23 cellular contexts compared by ENCODE assay signal in genomic region chr5:38023353-38023752, GRCh38.
"Had no signal": no experiment of that assay in that cellular context is flagged by ENCODE, and none has a peak within 500 bp of the region (broad histone marks: within the 10 kb centered on the region; RNA-seq: fewer than 3 reads in every experiment).

No MANE protein-coding gene starts in this region.

- ATAC-seq: activated CD8-positive, alpha-beta T cell treated with anti-CD3 and anti-CD28 coated beads, Interleukin-2, amount 10 ng/mL, durations not matched to agents 7 days and 5 days; WTC11 had no signal

- H3K27me3 ChIP-seq: breast epithelium, Peyer's patch had no signal

- H3K36me3 Mint-ChIP-seq: activated naive CD4-positive, alpha-beta T cell treated with anti-CD3 and anti-CD28 coated beads, Interleukin-2, amount 50 U/mL, for 24 hours; WTC11 had no signal

- DNase-seq: activated CD4-positive, alpha-beta T cell treated with anti-CD3 and anti-CD28 coated beads for 48 hours; activated CD4-positive, alpha-beta T cell treated with anti-CD3 and anti-CD28 coated beads, Interleukin-2, amount 50 U/mL, for 4 hours; activated CD4-positive, CD25-positive, alpha-beta regulatory T cell treated with anti-CD3 and anti-CD28 coated beads, Interleukin-2, amount 50 U/mL, for 72 hours; activated CD8-positive, alpha-beta memory T cell treated with anti-CD3 and anti-CD28 coated beads, Interleukin-2, amount 50 U/mL, for 48 hours; activated CD8-positive, alpha-beta T cell treated with anti-CD3 and anti-CD28 coated beads, Interleukin-2, amount 10 ng/mL, durations not matched to agents 7 days and 5 days; activated effector memory CD4-positive, alpha-beta T cell treated with Interleukin-2 at 50 U/mL for 16 hours; activated naive CD4-positive, alpha-beta T cell; activated T-cell treated with anti-CD3 and anti-CD28 coated beads, Interleukin-2, amount 50 U/mL, for 1 hour; aorta; central memory CD4-positive, alpha-beta T cell; KBM-7; NCI-H1417 treated with DMSO at 0.1 percent for 48 hours; NCI-H1694; NCI-H2029; NCI-H2171; NCI-H2227 treated with DMSO at 0.1 percent for 48 hours; Peyer's patch; SHP77 treated with DMSO at 0.1 percent for 48 hours had no signal

- H3K9me3 ChIP-seq: breast epithelium, Peyer's patch had no signal

- H3K27ac Mint-ChIP-seq: activated CD8-positive, alpha-beta T cell treated with anti-CD3 and anti-CD28 coated beads, Interleukin-2, amount 10 ng/mL, durations not matched to agents 7 days and 5 days; activated naive CD4-positive, alpha-beta T cell treated with anti-CD3 and anti-CD28 coated beads, Interleukin-2, amount 50 U/mL, for 24 hours; activated T-helper 1 cell treated with anti-CD3 and anti-CD28 coated beads, Interleukin-12 subunit alpha, Interleukin-12 subunit beta, Interleukin-2, Interleukin-4 antibody, amounts not matched to agents 30 ng/mL and 10 ng/mL and 1 ng/mL, durations not matched to agents 14 hours and 24 hours and 36 hours; T-helper 1 cell treated with Interleukin-12 subunit alpha and Interleukin-12 subunit beta and Interleukin-4 antibody, amounts not matched to agents 30 μg/mL and 1 μg/mL, for 36 hours; WTC11 had no signal

- H3K4me1 Mint-ChIP-seq: activated naive CD4-positive, alpha-beta T cell treated with anti-CD3 and anti-CD28 coated beads, Interleukin-2, amount 50 U/mL, for 24 hours had no signal

- H3K4me3 Mint-ChIP-seq: activated CD8-positive, alpha-beta T cell treated with anti-CD3 and anti-CD28 coated beads, Interleukin-2, amount 10 ng/mL, durations not matched to agents 7 days and 5 days; activated naive CD4-positive, alpha-beta T cell treated with anti-CD3 and anti-CD28 coated beads, Interleukin-2, amount 50 U/mL, for 24 hours; activated T-helper 1 cell treated with anti-CD3 and anti-CD28 coated beads, Interleukin-12 subunit alpha, Interleukin-12 subunit beta, Interleukin-2, Interleukin-4 antibody, amounts not matched to agents 30 ng/mL and 10 ng/mL and 1 ng/mL, durations not matched to agents 14 hours and 24 hours and 36 hours; T-helper 1 cell treated with Interleukin-12 subunit alpha and Interleukin-12 subunit beta and Interleukin-4 antibody, amounts not matched to agents 30 μg/mL and 1 μg/mL, for 36 hours; WTC11 had no signal

- H3K27ac ChIP-seq: breast epithelium, Peyer's patch had no signal

- H3K9me3 Mint-ChIP-seq: activated T-helper 1 cell treated with anti-CD3 and anti-CD28 coated beads, Interleukin-12 subunit alpha, Interleukin-12 subunit beta, Interleukin-2, Interleukin-4 antibody, amounts not matched to agents 30 ng/mL and 10 ng/mL and 1 ng/mL, durations not matched to agents 14 hours and 24 hours and 36 hours; T-helper 1 cell treated with Interleukin-12 subunit alpha and Interleukin-12 subunit beta and Interleukin-4 antibody, amounts not matched to agents 30 μg/mL and 1 μg/mL, for 36 hours had no signal

- H3K36me3 ChIP-seq: breast epithelium, Peyer's patch had no signal

- H3K4me3 ChIP-seq: breast epithelium, Peyer's patch had no signal

- H3K4me1 ChIP-seq: breast epithelium, Peyer's patch had no signal
